1 cellular context compared by ENCODE assay signal in the genomic region with DNA sequence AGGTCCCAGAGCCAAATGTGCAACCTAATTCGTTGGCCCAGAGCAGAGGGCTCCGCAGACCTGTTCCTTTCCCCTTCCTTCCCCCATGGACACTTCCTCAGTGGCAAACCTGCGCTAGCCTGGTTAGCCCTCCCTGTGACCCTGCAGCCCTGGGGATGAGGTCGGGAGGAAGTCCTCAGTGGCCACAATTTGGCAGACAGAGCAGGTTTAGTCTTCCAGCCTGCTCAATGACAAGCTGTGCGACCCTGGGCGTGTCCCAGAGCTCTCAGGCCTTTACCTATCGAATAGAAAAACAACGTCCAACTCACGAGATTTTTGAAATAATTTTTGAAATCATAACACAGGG.
TF ChIP-seq lines count a peak whose summit lies in the region.

No MANE protein-coding gene starts in this region.

TF ChIP-seq in WTC11, 78 proteins besides CTCF, POLR2A, EP300 and RAD21 (continued from another document):
- TF ChIP-seq, protein P1, sequence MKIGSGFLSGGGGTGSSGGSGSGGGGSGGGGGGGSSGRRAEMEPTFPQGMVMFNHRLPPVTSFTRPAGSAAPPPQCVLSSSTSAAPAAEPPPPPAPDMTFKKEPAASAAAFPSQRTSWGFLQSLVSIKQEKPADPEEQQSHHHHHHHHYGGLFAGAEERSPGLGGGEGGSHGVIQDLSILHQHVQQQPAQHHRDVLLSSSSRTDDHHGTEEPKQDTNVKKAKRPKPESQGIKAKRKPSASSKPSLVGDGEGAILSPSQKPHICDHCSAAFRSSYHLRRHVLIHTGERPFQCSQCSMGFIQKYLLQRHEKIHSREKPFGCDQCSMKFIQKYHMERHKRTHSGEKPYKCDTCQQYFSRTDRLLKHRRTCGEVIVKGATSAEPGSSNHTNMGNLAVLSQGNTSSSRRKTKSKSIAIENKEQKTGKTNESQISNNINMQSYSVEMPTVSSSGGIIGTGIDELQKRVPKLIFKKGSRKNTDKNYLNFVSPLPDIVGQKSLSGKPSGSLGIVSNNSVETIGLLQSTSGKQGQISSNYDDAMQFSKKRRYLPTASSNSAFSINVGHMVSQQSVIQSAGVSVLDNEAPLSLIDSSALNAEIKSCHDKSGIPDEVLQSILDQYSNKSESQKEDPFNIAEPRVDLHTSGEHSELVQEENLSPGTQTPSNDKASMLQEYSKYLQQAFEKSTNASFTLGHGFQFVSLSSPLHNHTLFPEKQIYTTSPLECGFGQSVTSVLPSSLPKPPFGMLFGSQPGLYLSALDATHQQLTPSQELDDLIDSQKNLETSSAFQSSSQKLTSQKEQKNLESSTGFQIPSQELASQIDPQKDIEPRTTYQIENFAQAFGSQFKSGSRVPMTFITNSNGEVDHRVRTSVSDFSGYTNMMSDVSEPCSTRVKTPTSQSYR (CRISPR knock-in tag; IDR thresholded peaks at IDR 0.05), result no peak
- TF ChIP-seq EMX1 (CRISPR knock-in tag; IDR thresholded peaks at IDR 0.05), result no peak
